In the genomic region with DNA sequence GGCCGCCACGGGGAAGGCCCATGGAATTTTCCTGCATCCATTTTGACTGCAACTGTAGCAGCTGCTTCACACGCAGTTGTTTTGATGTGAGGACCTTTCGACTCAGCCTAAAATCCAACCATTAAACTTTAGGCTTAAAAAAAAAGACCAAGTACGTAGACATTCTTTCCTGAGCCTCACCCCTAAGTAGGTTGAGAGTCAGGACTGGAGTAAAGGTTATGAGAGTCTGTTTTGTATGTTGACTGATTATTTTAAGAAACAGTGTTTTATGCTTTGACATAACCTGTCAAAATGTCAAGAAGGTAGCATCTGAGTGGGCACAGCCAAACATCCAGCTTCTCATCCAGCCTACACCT, we compare ENCODE assay signal across 21 cellular contexts. TPM values are rescaled to one million over a fixed set of nuclear protein-coding genes. Genes with fewer than 3 reads are reported as not detected.
A peak's percentile ranks its signal among the peaks of the same experiment; 100 is the strongest.
DNase-seq lines count a peak whose midpoint lies in the region; ATAC-seq, FAIRE-seq and TF ChIP-seq lines count a peak whose summit lies in the region.
"Had no signal": no experiment of that assay in that cellular context is flagged by ENCODE, and none has a peak within 500 bp of the region (broad histone marks: within the 10 kb centered on the region; RNA-seq: fewer than 3 reads in every experiment).

No MANE protein-coding gene starts in this region.

- POLR2A ChIA-PET in H1 (lab: Charles Lee; ENCODE audit: partially characterized antibody) = interaction anchor here (0.7 to 1.1 kb wide), 4 partner anchors 10 to 45 kb away, joined by 3 to 5 read pairs (median 3); no protein-coding TSS in a partner anchor

- no peaks in the 10 kb centered on the region for H3F3A ChIP-seq in neural progenitor cell (ENCODE audit: low read depth)

- H3K79me1 ChIP-seq in H1 (ENCODE audit: low read depth, low read length) = no peaks in the 10 kb centered on the region

- H3K9me3 Mint-ChIP-seq in Calu3 (ENCODE audit: low read depth, unreplicated experiment) = peaks cover 3% of the 10 kb centered on the region
- H3K9me3 Mint-ChIP-seq in neural progenitor cell = no peaks in the 10 kb centered on the region

- 69% methylated on average over 5 of the region's 5 CpGs; no CpG with 5 or more reads in 1 of the 2 experiments for WGBS in H1 (ENCODE audit: extremely low coverage in 1 of 2, insufficient coverage in 1 of 2, insufficient read length in 1 of 2, insufficient replicate concordance in 2 of 2, low coverage in 1 of 2, low lambda C conversion rate in 2 of 2, missing lambda C conversion rate in 1 of 2), 2 experiments

- no peak overlapping the region for H2BK120ac ChIP-seq in H1 (replicated peaks; ENCODE audit: low read depth, low read length)

- H3K23me2 ChIP-seq in H1 (ENCODE audit: low read depth, low read length) = no peaks in the 10 kb centered on the region

- H3K9me3 ChIP-seq in H1 (ENCODE audit: insufficient read depth in 2 of 2, low read depth in 1 of 2, low read length in 1 of 2) (no peaks in the 10 kb centered on the region), neural progenitor cell (ENCODE audit: low read depth) (no peaks in the 10 kb centered on the region)

- H3K4me2 ChIP-seq in H1 (ENCODE audit: insufficient read depth in 1 of 2, low read depth in 2 of 2, low read length in 2 of 2) (no peak overlapping the region; a peak in 1 of 4 replicates), neural progenitor cell (peak overlapping the region; percentile 3)

- H3K9ac ChIP-seq in H1 (replicated peaks in 1 of 4; ENCODE audit: extremely low read depth in 1 of 4, low read depth in 3 of 4, low read length in 3 of 4) (no peak overlapping the region), neural progenitor cell (no peak overlapping the region)

- H3K23ac ChIP-seq in H1 (ENCODE audit: insufficient read length) = no peak overlapping the region

- CTCF ChIA-PET in Calu3 (lab: Charles Lee) = interaction anchor here (0.5 to 1.3 kb wide), 3 partner anchors 9 to 55 kb away, joined by 4 to 5 read pairs (median 4); no protein-coding TSS in a partner anchor
- CTCF ChIA-PET in H1 (lab: Charles Lee; ENCODE audit: partially characterized antibody) = interaction anchor here (0.7 to 2.5 kb wide), 8 partner anchors 11 to 111 kb away, joined by 3 to 9 read pairs (median 4); no protein-coding TSS in a partner anchor

- no peak overlapping the region for H4K91ac ChIP-seq in H1 (replicated peaks; ENCODE audit: insufficient read length, low read length)

- no peak overlapping the region for H2BK15ac ChIP-seq in H1 (ENCODE audit: low read length)

- no peak for TF ChIP-seq POLR2A in H1 (IDR thresholded peaks at IDR 0.05; ENCODE audit: control extremely low read depth in 1 of 2, low read depth in 2 of 2, low read length in 2 of 2)

- no peak for DNase-seq in Calu3
- DNase-seq in H1 (ENCODE audit: low read depth in 1 of 2, low spot score in 2 of 2) = no peak
- DNase-seq in neural progenitor cell (ENCODE audit: low spot score) = no peak
- no peak for DNase-seq in stimulated activated CD4-positive, alpha-beta T cell treated with anti-CD3 and anti-CD28 coated beads, Interleukin-4, amount 100 ng/mL, for 4 hours
- DNase-seq in NCI-H345 treated with DMSO at 0.1 percent for 48 hours (lab: John Stamatoyannopoulos, UW; ENCODE audit: unreplicated experiment) = no peak
- DNase-seq: CD8-positive, alpha-beta memory T cell; GDM1; NCI-H1436; NCI-H1930; NCI-H524 treated with DMSO at 0.1 percent for 48 hours; OCI-M1; Right ventricle myocardium superior; T-helper 17 cell had no signal

- H4K20me1 ChIP-seq in H1 (replicated peaks in 1 of 2; ENCODE audit: control insufficient read depth in 1 of 2, insufficient read depth in 2 of 2, low read length in 2 of 2) (no peaks in the 10 kb centered on the region), neural progenitor cell (ENCODE audit: low read depth) (no peaks in the 10 kb centered on the region)

- H2AK5ac ChIP-seq in H1 (ENCODE audit: low read depth, low read length) = no peak overlapping the region

- no peak overlapping the region for H2BK5ac ChIP-seq in H1 (ENCODE audit: low read depth, low read length)

- TF ChIP-seq CTCF in Calu3 (IDR thresholded peaks at IDR 0.05; ENCODE audit: unreplicated experiment) = no peak
- TF ChIP-seq CTCF in H1 (IDR thresholded peaks at IDR 0.05; ENCODE audit: control extremely low read depth in 1 of 3, insufficient read depth in 1 of 3, low read depth in 1 of 3, low read length in 3 of 3) = no peak
- no peak for TF ChIP-seq CTCF in neural progenitor cell (IDR thresholded peaks at IDR 0.05)

- no peak for TF ChIP-seq EP300 in Ishikawa (IDR thresholded peaks at IDR 0.05; ENCODE audit: borderline replicate concordance)
- no peak for TF ChIP-seq EP300 in H1 (IDR thresholded peaks at IDR 0.05; ENCODE audit: borderline replicate concordance in 1 of 2, low read depth in 2 of 2, low read length in 2 of 2)

- FAIRE-seq in H1 (lab: Jason Lieb, UNC) = no peak
- FAIRE-seq: A204.1, D721Med, GM18507, H54 had no signal

- H3K4me3 Mint-ChIP-seq in Calu3 (ENCODE audit: low read depth, unreplicated experiment) (peak overlapping the region; percentile 3), neural progenitor cell (no peak overlapping the region)
- H3K4me3 Mint-ChIP-seq: CD8-positive, alpha-beta memory T cell; T-helper 17 cell had no signal

- no peaks in the 10 kb centered on the region for H3K36me3 ChIP-seq in H1 (ENCODE audit: control insufficient read depth in 2 of 4, insufficient read depth in 4 of 4, low read length in 3 of 4)
- H3K36me3 ChIP-seq in neural progenitor cell = no peaks in the 10 kb centered on the region

- H4K8ac ChIP-seq in H1 (ENCODE audit: extremely low read depth, insufficient read depth, low read length) = peak overlapping the region; percentile 43; the same call in 1 of the 2 replicates

- no peaks in the 10 kb centered on the region for H3K27me3 Mint-ChIP-seq in Calu3 (ENCODE audit: unreplicated experiment)
- peaks cover 4% of the 10 kb centered on the region for H3K27me3 Mint-ChIP-seq in neural progenitor cell (ENCODE audit: insufficient read depth, low read depth)

- TF ChIP-seq RAD21 in Ishikawa (IDR thresholded peaks at IDR 0.05; ENCODE audit: low read depth) (no peak), H1 (IDR thresholded peaks at IDR 0.05 in 1 of 2, conservative IDR thresholded peaks at IDR 0.05 in 1 of 2; ENCODE audit: low read depth in 2 of 2, low read length in 2 of 2) (no peak)

- H2AFZ ChIP-seq in H1 (ENCODE audit: low read length) = peak overlapping the region; percentile 95; the same call in 1 of the 2 replicates
- peak overlapping the region; percentile 52 for H2AFZ ChIP-seq in neural progenitor cell (replicated peaks)

- no peak overlapping the region for H3K14ac ChIP-seq in H1 (ENCODE audit: insufficient read length)

- H3K79me2 ChIP-seq in H1 (ENCODE audit: control insufficient read depth in 1 of 2, insufficient read depth in 2 of 2, low read length in 2 of 2) (no peaks in the 10 kb centered on the region), neural progenitor cell (ENCODE audit: low read depth) (no peaks in the 10 kb centered on the region)

- peaks cover 0 to 7% (median 5%) of the 10 kb centered on the region in 4 experiments; a peak in 4 of 7 replicates for H3K4me1 ChIP-seq in H1 (replicated peaks in 1 of 4; ENCODE audit: control insufficient read depth in 3 of 4, insufficient read depth in 4 of 4, low read length in 3 of 4)
- peaks cover 5% of the 10 kb centered on the region for H3K4me1 ChIP-seq in neural progenitor cell

- no peak overlapping the region for H3K27ac ChIP-seq in H1 (ENCODE audit: low read depth, low read length)
- no peak overlapping the region for H3K27ac ChIP-seq in neural progenitor cell
- H3K27ac ChIP-seq: C4-2B, HL-60 had no signal

- H3K56ac ChIP-seq in H1 (replicated peaks; ENCODE audit: insufficient read length, low read depth, low read length) = no peak overlapping the region

- no peak overlapping the region for H2BK20ac ChIP-seq in H1 (ENCODE audit: low read length)

- BruUV-seq in Calu3 (replicated peaks; lab: Mats Ljungman, UMichigan) = no TSS peak

- H3K27me3 ChIP-seq in H1 (replicated peaks in 1 of 4; ENCODE audit: control insufficient read depth in 3 of 4, extremely low read depth in 1 of 4, insufficient read depth in 3 of 4, low read length in 3 of 4) (no peaks in the 10 kb centered on the region), neural progenitor cell (peaks cover 6% of the 10 kb centered on the region)

- H3K36me3 Mint-ChIP-seq in Calu3 (ENCODE audit: insufficient read depth, unreplicated experiment) = peaks cover 5% of the 10 kb centered on the region
- H3K36me3 Mint-ChIP-seq in neural progenitor cell = no peaks in the 10 kb centered on the region
- H3K36me3 Mint-ChIP-seq: CD8-positive, alpha-beta memory T cell had no signal

- H3K18ac ChIP-seq in H1 (ENCODE audit: extremely low read depth, low read length) = no peak overlapping the region

- H3K4me1 Mint-ChIP-seq in Calu3 (ENCODE audit: low read depth, unreplicated experiment) (peaks cover 26% of the 10 kb centered on the region), neural progenitor cell (peaks cover 9% of the 10 kb centered on the region)
- H3K4me1 Mint-ChIP-seq: CD8-positive, alpha-beta memory T cell had no signal

- H3K4ac ChIP-seq in H1 (replicated peaks; ENCODE audit: insufficient read length, low read depth, low read length) = no peak overlapping the region

- no peak overlapping the region for H4K5ac ChIP-seq in H1 (ENCODE audit: insufficient read length, low read depth, low read length)

- no peak overlapping the region for H2BK12ac ChIP-seq in H1 (ENCODE audit: low read depth, low read length)

- no peak for ATAC-seq in HG03095 (IDR thresholded peaks at IDR 0.05; ENCODE audit: unreplicated experiment)
- ATAC-seq: T-helper 17 cell had no signal

- H3K27ac Mint-ChIP-seq in Calu3 (ENCODE audit: unreplicated experiment) = peak overlapping the region; percentile 16
- no peak overlapping the region for H3K27ac Mint-ChIP-seq in neural progenitor cell
- H3K27ac Mint-ChIP-seq: T-helper 17 cell had no signal

- intact Hi-C loops in Calu3 (cut with micrococcal nuclease; ENCODE audit: unreplicated experiment) = no loop called here

- H3K4me3 ChIP-seq in H1 (ENCODE audit: extremely low read depth in 1 of 4, insufficient read depth in 2 of 4, low read depth in 3 of 4, low read length in 4 of 4) = no peak overlapping the region
- no peak overlapping the region for H3K4me3 ChIP-seq in neural progenitor cell

TF ChIP-seq in H1, 55 proteins besides CTCF, POLR2A, EP300 and RAD21 (continues in another document):
- TF ChIP-seq SRF (IDR thresholded peaks at IDR 0.05; ENCODE audit: low read depth, low read length) = no peak
- no peak for TF ChIP-seq POU5F1 (IDR thresholded peaks at IDR 0.05; ENCODE audit: low read depth, low read length)

RNA-seq across cellular contexts. Expression of a gene that starts 45.7 kb away (rescaled TPM):
- 140 and 153 TPM in 2 replicates for total RNA-seq in Calu3 (2022)
- 60.3 and 63.7 TPM in 2 replicates for total RNA-seq in H1 (2021; fragmentation: NEBNext Ultra II Directional; extraction: Animal tissue kit (Norgen Biotek cat#: 25700))
- 19.0 and 33.5 TPM in 2 replicates for polyA plus RNA-seq in H1 (2011; rRNA removed)
- 31.5 TPM for polyA plus RNA-seq in H1 (2011; cell fraction: cytosol; rRNA removed)
- polyA plus RNA-seq in H1 (2011; cell fraction: nucleus; rRNA removed) = 61.9 TPM
- 19.2 to 24.1 TPM (median 20.7 TPM) in 4 replicates for polyA plus RNA-seq in H1 (2012, experiment 1 of 2)
- 17.1 TPM for polyA plus RNA-seq in H1 (2012, experiment 2 of 2)
- polyA plus RNA-seq in H1 (2013, experiment 1 of 2) = 18.6 TPM
- polyA plus RNA-seq in H1 (2013, experiment 2 of 2) = 17.2 TPM
- 34.9 and 37.0 TPM in 2 replicates for polyA minus RNA-seq in H1 (2011; rRNA and poly(A)+ RNA removed)
- 31.9 TPM for polyA minus RNA-seq in H1 (2011; cell fraction: cytosol; rRNA and poly(A)+ RNA removed)
- 103 TPM for polyA minus RNA-seq in H1 (2011; cell fraction: nucleus; rRNA and poly(A)+ RNA removed)
- 62.9 and 121 TPM in 2 replicates for total RNA-seq in neural progenitor cell (ENCODE audit: low replicate concordance)
- total RNA-seq: CD8-positive, alpha-beta memory T cell; T-helper 17 cell had no signal
